9 cellular contexts compared by ENCODE assay signal in the genomic region with DNA sequence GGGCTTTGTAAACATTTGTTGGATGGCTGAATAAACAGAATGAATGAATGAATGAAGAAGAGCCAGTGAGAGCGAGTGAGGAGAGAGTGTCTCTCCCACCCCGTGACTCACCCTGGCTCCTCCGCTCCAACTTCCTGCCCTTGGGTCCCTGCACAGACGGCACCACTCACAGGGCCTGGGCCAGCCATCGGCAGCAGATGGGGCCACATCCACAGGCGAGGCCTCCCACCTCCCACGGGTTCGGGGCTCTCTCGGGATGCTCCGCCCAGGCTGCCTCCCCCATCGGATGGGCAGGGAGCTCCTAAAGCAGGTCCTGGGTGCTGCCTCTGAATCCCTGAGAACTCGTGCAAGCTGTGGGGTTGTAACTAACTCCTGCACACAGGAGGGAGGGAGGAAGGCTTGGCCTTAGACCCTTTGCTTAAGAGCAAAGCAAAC. TPM values are rescaled to one million over a fixed set of nuclear protein-coding genes. Genes with fewer than 3 reads are reported as not detected.
A peak's percentile ranks its signal among the peaks of the same experiment; 100 is the strongest.
DNase-seq lines count a peak whose midpoint lies in the region; ATAC-seq and TF ChIP-seq lines count a peak whose summit lies in the region.
"Had no signal": no experiment of that assay in that cellular context is flagged by ENCODE, and none has a peak within 500 bp of the region (broad histone marks: within the 10 kb centered on the region; RNA-seq: fewer than 3 reads in every experiment).

No MANE protein-coding gene starts in this region.

- H3K36me3 ChIP-seq in osteoblast (ENCODE audit: insufficient read depth, low read length), result no peaks in the 10 kb centered on the region
- no peaks in the 10 kb centered on the region for H3K36me3 ChIP-seq in mammary epithelial cell (ENCODE audit: insufficient read depth, low read length)

- in situ Hi-C loops in mammary epithelial cell (cut with MboI; ENCODE audit: low sequenced_read_pairs in 2 of 2), result loop anchor here (5.0 to 25.0 kb wide), 3 partner anchors 95 to 365 kb away; no protein-coding TSS in a partner anchor

- no peak for ATAC-seq in stimulated activated naive CD8-positive, alpha-beta T cell treated with anti-CD3 and anti-CD28 coated beads, Interleukin-15, Interleukin-2, amounts not matched to agents 100 U/mL and 50 U/mL, for 24 hours

- BruUV-seq in mammary epithelial cell (replicated peaks; lab: Mats Ljungman, UMichigan) (no TSS peak), MCF 10A (replicated peaks; lab: Mats Ljungman, UMichigan) (no TSS peak)

- POLR2A ChIA-PET in MCF 10A (lab: Yijun Ruan, JAX), result no interaction called here

- H3K27ac ChIP-seq in osteoblast (ENCODE audit: low read depth, low read length), result no peak overlapping the region
- no peak overlapping the region for H3K27ac ChIP-seq in mammary epithelial cell (ENCODE audit: insufficient read depth, low read depth, low read length)

- dilution Hi-C loops in mammary epithelial cell (cut with HindIII; ENCODE audit: low sequenced_read_pairs), result no loop called here

- H3K4me1 ChIP-seq in osteoblast (ENCODE audit: insufficient read depth, low read length), result peaks cover 10% of the 10 kb centered on the region
- H3K4me1 ChIP-seq in mammary epithelial cell (ENCODE audit: insufficient read depth, low read length), result peaks cover 7% of the 10 kb centered on the region

- no peak overlapping the region for H3K27ac Mint-ChIP-seq in MCF 10A (ENCODE audit: low read depth, unreplicated experiment)
- H3K27ac Mint-ChIP-seq: naive B cell had no signal

- H3K36me3 Mint-ChIP-seq in MCF 10A (ENCODE audit: insufficient read depth, unreplicated experiment), result no peaks in the 10 kb centered on the region
- H3K36me3 Mint-ChIP-seq: naive B cell had no signal

- H3K9me3 ChIP-seq in osteoblast (ENCODE audit: low read depth, low read length) (no peaks in the 10 kb centered on the region), mammary epithelial cell (replicated peaks; ENCODE audit: insufficient read depth, low read length) (no peaks in the 10 kb centered on the region)

- H2AFZ ChIP-seq in osteoblast (ENCODE audit: low read length), result peak overlapping the region; percentile 47
- no peak overlapping the region for H2AFZ ChIP-seq in mammary epithelial cell (ENCODE audit: low read depth, low read length)

- H3K27me3 ChIP-seq in osteoblast (ENCODE audit: insufficient read depth, low read length) (no peaks in the 10 kb centered on the region), mammary epithelial cell (ENCODE audit: insufficient read depth, low read length) (no peaks in the 10 kb centered on the region)

- H3K9ac ChIP-seq in mammary epithelial cell (ENCODE audit: insufficient read depth, low read length), result no peak overlapping the region

- intact Hi-C loops in mammary epithelial cell (cut with micrococcal nuclease), result no loop called here
- intact Hi-C loops in MCF 10A (cut with micrococcal nuclease), result no loop called here

- H3K79me2 ChIP-seq in osteoblast (ENCODE audit: insufficient read depth, low read length) (no peaks in the 10 kb centered on the region), mammary epithelial cell (ENCODE audit: insufficient read depth, low read length) (peaks cover 3% of the 10 kb centered on the region)

- no peak overlapping the region for H3K4me3 Mint-ChIP-seq in MCF 10A (ENCODE audit: unreplicated experiment)
- H3K4me3 Mint-ChIP-seq: naive B cell had no signal

- H3K9me3 Mint-ChIP-seq in MCF 10A (ENCODE audit: unreplicated experiment), result no peaks in the 10 kb centered on the region
- H3K9me3 Mint-ChIP-seq: naive B cell had no signal

- 100% methylated on average over 3 of the region's 12 CpGs for WGBS in mammary epithelial cell (ENCODE audit: low coverage, missing lambda C conversion rate)

- CTCF ChIA-PET in mammary epithelial cell (lab: Charles Lee; ENCODE audit: low non-redundant PET), result no interaction called here
- CTCF ChIA-PET in MCF 10A (lab: Yijun Ruan, JAX), result interaction anchor here (0.9 to 4.3 kb wide), 4 partner anchors 106 to 110 kb away, joined by 3 to 22 read pairs (median 6); no protein-coding TSS in a partner anchor

- peaks cover 16% of the 10 kb centered on the region for H3K4me1 Mint-ChIP-seq in MCF 10A (ENCODE audit: insufficient read depth, unreplicated experiment)
- H3K4me1 Mint-ChIP-seq: naive B cell had no signal

- TF ChIP-seq CTCF in fibroblast of the aortic adventitia (IDR thresholded peaks at IDR 0.05; ENCODE audit: insufficient read depth, low read length) (no peak), osteoblast (IDR thresholded peaks at IDR 0.05; ENCODE audit: extremely low read depth, low read depth, low read length) (no peak), mammary epithelial cell (conservative IDR thresholded peaks at IDR 0.05 in 1 of 2, IDR thresholded peaks at IDR 0.05 in 1 of 2; ENCODE audit: extremely low read depth in 1 of 2, insufficient read depth in 1 of 2, low read depth in 1 of 2, low read length in 2 of 2) (no peak), MCF 10A (IDR thresholded peaks at IDR 0.05; ENCODE audit: unreplicated experiment) (no peak)

- H4K20me1 ChIP-seq in osteoblast (ENCODE audit: insufficient read depth, low read length) (peaks cover 6% of the 10 kb centered on the region), mammary epithelial cell (ENCODE audit: insufficient read depth, low read length) (no peaks in the 10 kb centered on the region)

- H3K4me2 ChIP-seq in osteoblast (ENCODE audit: insufficient read depth, low read length), result no peak overlapping the region
- H3K4me2 ChIP-seq in mammary epithelial cell (ENCODE audit: insufficient read depth, low read depth, low read length), result no peak overlapping the region

- H3K27me3 Mint-ChIP-seq in MCF 10A (ENCODE audit: insufficient read depth, unreplicated experiment), result no peaks in the 10 kb centered on the region
- H3K27me3 Mint-ChIP-seq: naive B cell had no signal

- DNase-seq in GM04504 (ENCODE audit: low read depth) (peak; percentile 32), fibroblast of the aortic adventitia (ENCODE audit: low read depth) (peak; percentile 49), osteoblast (ENCODE audit: insufficient read length, low spot score, missing footprints) (peak; percentile 95), mammary epithelial cell (no peak), MCF 10A (ENCODE audit: unreplicated experiment) (no peak), mucosa of gallbladder (ENCODE audit: low spot score) (no peak)
- DNase-seq in stimulated activated naive CD8-positive, alpha-beta T cell treated with anti-CD3 and anti-CD28 coated beads, Interleukin-15, Interleukin-2, amounts not matched to agents 100 U/mL and 50 U/mL, for 24 hours, result no peak
- DNase-seq: naive B cell had no signal

- H3K4me3 ChIP-seq in fibroblast of the aortic adventitia (ENCODE audit: low read depth, low read length) (no peak overlapping the region), osteoblast (ENCODE audit: insufficient read depth, low read length) (no peak overlapping the region), mammary epithelial cell (replicated peaks in 1 of 3; ENCODE audit: insufficient read depth in 1 of 3, low read depth in 2 of 3, low read length in 3 of 3) (no peak overlapping the region)

TF ChIP-seq in PFSK-1, 5 proteins besides CTCF, POLR2A, EP300 and RAD21:
- TF ChIP-seq REST (IDR thresholded peaks at IDR 0.05; ENCODE audit: insufficient read depth in 1 of 2, low read depth in 2 of 2, low read length in 2 of 2), result no peak
- 0 out of 2 replicates have a peak, but pooled peaks have one; percentile 46 for TF ChIP-seq TAF1 (IDR thresholded peaks at IDR 0.05; ENCODE audit: borderline replicate concordance, insufficient read depth, low read length)
- TF ChIP-seq SIN3A (IDR thresholded peaks at IDR 0.05; ENCODE audit: borderline replicate concordance, insufficient read depth, low read length), result no peak
- TF ChIP-seq FOXP2 (optimal IDR thresholded peaks at IDR 0.05; ENCODE audit: borderline replicate concordance, extremely low read depth, extremely low read length, insufficient read depth), result no peak
TF ChIP-seq in PFSK-1: peak in this region for 1.

RNA-seq across cellular contexts. Expression of gene CCNK, which starts 41.3 kb away (rescaled TPM):
- 18.4 TPM for polyA plus RNA-seq in PFSK-1 (2012; ENCODE audit: insufficient read length, low read depth)
- total RNA-seq in fibroblast of the aortic adventitia (ENCODE audit: low replicate concordance), result 3.8 and 27.3 TPM in 2 replicates
- total RNA-seq in osteoblast, result 28.6 and 35.4 TPM in 2 replicates
- 10 to 100 TPM; 27.0 to 85.4 TPM for total RNA-seq in mammary epithelial cell
- polyA plus RNA-seq in mammary epithelial cell, result 7.0 TPM
- 41.3 TPM for polyA minus RNA-seq in mammary epithelial cell
- 70.4 and 87.7 TPM in 2 replicates for total RNA-seq in MCF 10A (2022)
- total RNA-seq in mucosa of gallbladder, result 45.5 TPM

RNA-seq across cellular contexts. Expression of gene SETD3, which starts 41.8 kb away (rescaled TPM):
- polyA plus RNA-seq in PFSK-1 (2012; ENCODE audit: insufficient read length, low read depth), result 24.4 TPM
- total RNA-seq in fibroblast of the aortic adventitia (ENCODE audit: low replicate concordance) (47.6 and 189 TPM in 2 replicates), osteoblast (58.6 and 65.1 TPM in 2 replicates), mammary epithelial cell (10 to 100 TPM; 51.3 to 62.8 TPM), MCF 10A (2022) (43.9 and 50.6 TPM in 2 replicates), mucosa of gallbladder (68.9 TPM)
- 28.8 TPM for polyA plus RNA-seq in mammary epithelial cell
- polyA minus RNA-seq in mammary epithelial cell, result 62.1 TPM

Comparison
In these comparisons a context has a peak if more than half of its experiments do, and no peak if none do; other contexts are left out.
1. DNase-seq: peak in GM04504 (single experiment), fibroblast of the aortic adventitia (single experiment) and osteoblast (single experiment); none in mammary epithelial cell (single experiment), MCF 10A (single experiment), stimulated activated naive CD8-positive, alpha-beta T cell treated with anti-CD3 and anti-CD28 coated beads, Interleukin-15, Interleukin-2, amounts not matched to agents 100 U/mL and 50 U/mL, for 24 hours (single experiment) and mucosa of gallbladder (single experiment).